In the genomic region with DNA sequence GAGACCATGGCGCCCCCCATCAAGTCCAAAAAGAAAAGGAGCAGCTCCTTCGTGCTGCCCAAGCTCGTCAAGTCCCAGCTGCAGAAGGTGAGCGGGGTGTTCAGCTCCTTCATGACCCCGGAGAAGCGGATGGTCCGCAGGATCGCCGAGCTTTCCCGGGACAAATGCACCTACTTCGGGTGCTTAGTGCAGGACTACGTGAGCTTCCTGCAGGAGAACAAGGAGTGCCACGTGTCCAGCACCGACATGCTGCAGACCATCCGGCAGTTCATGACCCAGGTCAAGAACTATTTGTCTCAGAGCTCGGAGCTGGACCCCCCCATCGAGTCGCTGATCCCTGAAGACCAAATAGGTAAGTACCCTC, we compare ENCODE assay signal across 8 cellular contexts. TPM values are rescaled to one million over a fixed set of nuclear protein-coding genes. Genes with fewer than 3 reads are reported as not detected.
A peak's percentile ranks its signal among the peaks of the same experiment; 100 is the strongest.
DNase-seq lines count a peak whose midpoint lies in the region; ATAC-seq, FAIRE-seq and TF ChIP-seq lines count a peak whose summit lies in the region.

No MANE protein-coding gene starts in this region.

- H3K4me3 Mint-ChIP-seq in activated CD8-positive, alpha-beta T cell treated with anti-CD3 and anti-CD28 coated beads, Interleukin-2, amount 10 ng/mL, durations not matched to agents 7 days and 5 days: no peak overlapping the region

- DNase-seq in H4 (ENCODE audit: low spot score) (peak; percentile 35), astrocyte of the hippocampus (ENCODE audit: low read depth, low spot score) (peak; percentile 60), keratinocyte (ENCODE audit: low read depth, low spot score) (no peak), stomach (no peak), iPS-NIHi7 (ENCODE audit: extremely low spot score) (no peak)
- no peak for DNase-seq in activated CD8-positive, alpha-beta T cell treated with anti-CD3 and anti-CD28 coated beads, Interleukin-2, amount 10 ng/mL, durations not matched to agents 7 days and 5 days

- no peaks in the 10 kb centered on the region for H3K9me1 ChIP-seq in keratinocyte (ENCODE audit: control insufficient read depth, extremely low read depth, insufficient read depth, low read length)

- H3K4me2 ChIP-seq in keratinocyte (ENCODE audit: control insufficient read depth, extremely low read depth, insufficient read depth, low read depth, low read length): peak overlapping the region; percentile 93

- peaks cover 51% of the 10 kb centered on the region for H3K79me2 ChIP-seq in keratinocyte (ENCODE audit: control insufficient read depth, insufficient read depth, low read length)

- H3K27ac ChIP-seq in keratinocyte (ENCODE audit: control insufficient read depth, insufficient read depth, low read length) (peak overlapping the region; percentile 96), stomach (peak overlapping the region; percentile 88 to 95 (median 91))

- no peaks in the 10 kb centered on the region for H4K20me1 ChIP-seq in keratinocyte (ENCODE audit: control insufficient read depth, extremely low read depth, insufficient read depth, low read length)

- ATAC-seq in HG03139 (IDR thresholded peaks at IDR 0.05; ENCODE audit: unreplicated experiment): no peak
- no peak for ATAC-seq in GM19467 (IDR thresholded peaks at IDR 0.05; ENCODE audit: unreplicated experiment)
- no peak for ATAC-seq in activated CD8-positive, alpha-beta T cell treated with anti-CD3 and anti-CD28 coated beads, Interleukin-2, amount 10 ng/mL, durations not matched to agents 7 days and 5 days

- no peak overlapping the region for H3K27ac Mint-ChIP-seq in activated CD8-positive, alpha-beta T cell treated with anti-CD3 and anti-CD28 coated beads, Interleukin-2, amount 10 ng/mL, durations not matched to agents 7 days and 5 days

- H3K4me1 ChIP-seq in keratinocyte (ENCODE audit: control insufficient read depth, extremely low read depth, insufficient read depth, low read length) (peaks cover 44% of the 10 kb centered on the region), stomach (peaks cover 49 to 70% (median 56%) of the 10 kb centered on the region in 4 donors)

- intact Hi-C loops in stomach (cut with DNase I; ENCODE audit: low total_unique reads): no loop called here

- no peaks in the 10 kb centered on the region for H3K9me3 Mint-ChIP-seq in activated CD8-positive, alpha-beta T cell treated with anti-CD3 and anti-CD28 coated beads, Interleukin-2, amount 10 ng/mL, durations not matched to agents 7 days and 5 days (ENCODE audit: insufficient read depth)

- dilution Hi-C loops in keratinocyte (cut with MboI; ENCODE audit: extremely low pct_ligation_motif_present, low sequenced_read_pairs): no loop called here

- no peaks in the 10 kb centered on the region for H3K36me3 Mint-ChIP-seq in activated CD8-positive, alpha-beta T cell treated with anti-CD3 and anti-CD28 coated beads, Interleukin-2, amount 10 ng/mL, durations not matched to agents 7 days and 5 days (ENCODE audit: low read depth)

- H3K9me3 ChIP-seq in keratinocyte (ENCODE audit: control insufficient read depth, low read depth, low read length): no peaks in the 10 kb centered on the region
- no peaks in the 10 kb centered on the region for H3K9me3 ChIP-seq in stomach

- H3K4me1 Mint-ChIP-seq in activated CD8-positive, alpha-beta T cell treated with anti-CD3 and anti-CD28 coated beads, Interleukin-2, amount 10 ng/mL, durations not matched to agents 7 days and 5 days (ENCODE audit: low read depth): peaks cover 2% of the 10 kb centered on the region

- CTCF ChIA-PET in activated CD8-positive, alpha-beta T cell treated with anti-CD3 and anti-CD28 coated beads, Interleukin-2, amount 10 ng/mL, durations not matched to agents 7 days and 5 days (lab: Charles Lee): no interaction called here

- no peak for TF ChIP-seq POLR2A in stomach (IDR thresholded peaks at IDR 0.05)

- H3K27me3 ChIP-seq in keratinocyte (ENCODE audit: control insufficient read depth, extremely low read depth, insufficient read depth, low read length) (no peaks in the 10 kb centered on the region), stomach (no peaks in the 10 kb centered on the region)

- FAIRE-seq in keratinocyte (lab: Jason Lieb, UNC): no peak

- TF ChIP-seq CTCF in keratinocyte (optimal IDR thresholded peaks at IDR 0.05 in 1 of 3, IDR thresholded peaks at IDR 0.05 in 1 of 3, conservative IDR thresholded peaks at IDR 0.05 in 1 of 3; ENCODE audit: extremely low read depth in 1 of 3, insufficient read depth in 2 of 3, low read length in 3 of 3) (no peak), stomach (IDR thresholded peaks at IDR 0.05) (no peak)

- peak overlapping the region; percentile 14 for H2AFZ ChIP-seq in keratinocyte (ENCODE audit: control insufficient read depth, low read length)

- 14 to 42% (median 17%) methylated on average over 17 to 18 of the region's 18 CpGs for WGBS in stomach, 5 donors

- peak overlapping the region; percentile 82 to 94 (median 89) for H3K4me3 ChIP-seq in keratinocyte (ENCODE audit: control insufficient read depth in 2 of 3, extremely low read depth in 1 of 3, insufficient read depth in 2 of 3, low read depth in 1 of 3, low read length in 3 of 3)
- peak overlapping the region; percentile 47 to 67 (median 53) for H3K4me3 ChIP-seq in stomach

- no peaks in the 10 kb centered on the region for H3K27me3 Mint-ChIP-seq in activated CD8-positive, alpha-beta T cell treated with anti-CD3 and anti-CD28 coated beads, Interleukin-2, amount 10 ng/mL, durations not matched to agents 7 days and 5 days (ENCODE audit: low read depth)

- H3K36me3 ChIP-seq in keratinocyte (ENCODE audit: control insufficient read depth in 2 of 2, extremely low read depth in 1 of 2, insufficient read depth in 2 of 2, low read length in 2 of 2) (peaks cover 0 to 18% of the 10 kb centered on the region in 2 experiments), stomach (peaks cover 0 to 16% (median 11%) of the 10 kb centered on the region in 4 donors)

- H3K9ac ChIP-seq in keratinocyte (ENCODE audit: control insufficient read depth, extremely low read depth, insufficient read depth, low read length): peak overlapping the region; percentile 95

- no peak for TF ChIP-seq EP300 in stomach (IDR thresholded peaks at IDR 0.05)

- POLR2A ChIA-PET in activated CD8-positive, alpha-beta T cell treated with anti-CD3 and anti-CD28 coated beads, Interleukin-2, amount 10 ng/mL, durations not matched to agents 7 days and 5 days (lab: Charles Lee): no interaction called here

RNA-seq across cellular contexts. Expression of gene NAA20, which starts 41.7 kb away (rescaled TPM):
- 63.2 and 83.4 TPM in 2 replicates for total RNA-seq in H4 (2014; rRNA removed; shearing (Covaris generic))
- polyA plus RNA-seq in keratinocyte: 114 to 204 TPM (median 126 TPM) in 3 replicates
- 56.6 TPM for polyA plus RNA-seq in keratinocyte (2011; ENCODE audit: low read depth)
- 99.3 and 174 TPM in 2 replicates for polyA plus RNA-seq in keratinocyte (2011; cell fraction: cytosol; rRNA removed)
- 69.8 and 104 TPM in 2 replicates for polyA plus RNA-seq in keratinocyte (2011; cell fraction: nucleus; rRNA removed)
- 114 and 120 TPM in 2 replicates for polyA plus RNA-seq in keratinocyte (2012; ENCODE audit: low replicate concordance)
- 17.5 to 64.3 TPM (median 32.5 TPM) in 3 replicates for polyA minus RNA-seq in keratinocyte
- polyA minus RNA-seq in keratinocyte (2011; cell fraction: cytosol; rRNA and poly(A)+ RNA removed): 47.4 TPM
- polyA minus RNA-seq in keratinocyte (2011; cell fraction: nucleus; rRNA and poly(A)+ RNA removed): 24.8 and 28.8 TPM in 2 replicates
- 10 to 100 TPM in 2 of 5 donors, 1 to 10 TPM in 2, not detected in 1; 7.1 to 46.8 (median 13.8) TPM for total RNA-seq in stomach
- polyA plus RNA-seq in stomach: 100 to 1,000 TPM in 1 of 3 donors, 10 to 100 TPM in 2; 90.0 to 114 (median 97.3) TPM
- 10 to 100 TPM; 55.8 to 59.1 TPM for total RNA-seq in activated CD8-positive, alpha-beta T cell treated with anti-CD3 and anti-CD28 coated beads, Interleukin-2, amount 10 ng/mL, durations not matched to agents 7 days and 5 days

Comparison
In these comparisons a context has a peak if more than half of its experiments do, and no peak if none do; other contexts are left out.
1. DNase-seq: peak in H4 (single experiment) and astrocyte of the hippocampus (single experiment); none in keratinocyte (single experiment), stomach (single experiment), iPS-NIHi7 (single experiment) and activated CD8-positive, alpha-beta T cell treated with anti-CD3 and anti-CD28 coated beads, Interleukin-2, amount 10 ng/mL, durations not matched to agents 7 days and 5 days (single experiment).